19 cellular contexts compared by ENCODE assay signal in the genomic region with DNA sequence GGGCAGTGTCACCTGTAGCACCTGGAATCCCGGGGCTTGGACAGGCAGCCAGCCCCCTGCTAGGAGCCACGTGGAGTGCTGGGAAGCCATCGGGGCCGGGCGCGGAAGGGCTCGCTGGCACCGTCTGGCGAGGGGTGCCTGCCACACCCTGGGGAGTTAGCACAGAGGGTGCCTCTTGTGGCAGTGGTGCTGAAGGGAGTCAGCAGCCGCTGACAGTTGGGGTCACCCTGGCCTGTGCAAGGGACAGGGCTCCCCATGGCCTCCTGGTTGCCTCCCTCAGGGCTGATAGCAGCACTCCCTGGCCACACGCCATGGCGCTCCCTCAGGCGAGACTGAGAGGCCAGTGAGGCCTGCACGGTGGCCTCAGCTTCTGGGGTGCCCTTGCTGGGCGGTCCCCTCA. TPM values are rescaled to one million over a fixed set of nuclear protein-coding genes. Genes with fewer than 3 reads are reported as not detected.
DNase-seq lines count a peak whose midpoint lies in the region; ATAC-seq, FAIRE-seq and TF ChIP-seq lines count a peak whose summit lies in the region.
"Had no signal": no experiment of that assay in that cellular context is flagged by ENCODE, and none has a peak within 500 bp of the region (broad histone marks: within the 10 kb centered on the region; RNA-seq: fewer than 3 reads in every experiment).

No MANE protein-coding gene starts in this region.

- no peak overlapping the region for H2AK9ac ChIP-seq in IMR-90 (replicated peaks; ENCODE audit: low read depth, low read length, poor library complexity)

- no peak overlapping the region for H3K14ac ChIP-seq in IMR-90 (replicated peaks; ENCODE audit: low read depth, low read length)

- H3K27ac ChIP-seq in IMR-90 (ENCODE audit: insufficient read depth, low read length) (no peak overlapping the region), left lung (no peak overlapping the region), suprapubic skin (no peak overlapping the region)
- H3K27ac ChIP-seq: HL-60, SJCRH30 had no signal

- no peak overlapping the region for H3K23ac ChIP-seq in IMR-90 (ENCODE audit: low read depth, low read length)

- H3K9me3 ChIP-seq in IMR-90 (ENCODE audit: control insufficient read depth, insufficient read depth, low read length) (peaks cover 7% of the 10 kb centered on the region; the same call in 1 of the 2 replicates), left lung (peaks cover 0 to 12% of the 10 kb centered on the region in 2 donors), suprapubic skin (no peaks in the 10 kb centered on the region)
- H3K9me3 ChIP-seq: SJCRH30 had no signal

- H3K27me3 ChIP-seq in IMR-90 (ENCODE audit: control insufficient read depth, insufficient read depth, low read length) (no peaks in the 10 kb centered on the region), left lung (no peaks in the 10 kb centered on the region), suprapubic skin (no peaks in the 10 kb centered on the region)
- H3K27me3 ChIP-seq: SJCRH30 had no signal

- H2AFZ ChIP-seq in IMR-90 (replicated peaks; ENCODE audit: low read length, poor library complexity): peak overlapping the region; percentile 11
- H2AFZ ChIP-seq: GM23338 had no signal

- H4K91ac ChIP-seq in IMR-90 (ENCODE audit: insufficient read depth, low read depth, low read length): no peak overlapping the region

- H3K4me3 ChIP-seq in IMR-90 (ENCODE audit: insufficient read depth, low read depth, low read length): no peak overlapping the region
- no peak overlapping the region for H3K4me3 ChIP-seq in left lung
- H3K4me3 ChIP-seq in suprapubic skin: no peak overlapping the region
- H3K4me3 ChIP-seq: GM23338, SJCRH30 had no signal

- no peak overlapping the region for H2AK5ac ChIP-seq in IMR-90 (ENCODE audit: low read depth, low read length)

- DNase-seq in D721Med (ENCODE audit: insufficient read length, low spot score) (peak; percentile 10), IMR-90 (no peak), left lung (peak in 1 of 2 donors; percentile 60), NCI-H187 (lab: John Stamatoyannopoulos, UW) (no peak), suprapubic skin (ENCODE audit: low spot score in 2 of 2) (no peak)
- DNase-seq: ACHN; AML-193; CD4-positive, alpha-beta T cell; NCI-H1417; NCI-H1930; OCI-M1; SJCRH30; SW 1271 had no signal

- no peak for TF ChIP-seq EP300 in suprapubic skin (IDR thresholded peaks at IDR 0.05)

- H3K4me2 ChIP-seq in IMR-90 (ENCODE audit: low read depth, low read length): no peak overlapping the region
- H3K4me2 ChIP-seq: GM23338 had no signal

- no peak for TF ChIP-seq CTCF in D721Med (IDR thresholded peaks at IDR 0.05; ENCODE audit: insufficient read depth, missing control alignments)
- TF ChIP-seq CTCF in IMR-90 (conservative IDR thresholded peaks at IDR 0.05; ENCODE audit: low read depth, low read length): no peak
- no peak for TF ChIP-seq CTCF in left lung (IDR thresholded peaks at IDR 0.05)
- TF ChIP-seq CTCF in suprapubic skin (IDR thresholded peaks at IDR 0.05): no peak

- no peak for TF ChIP-seq RAD21 in IMR-90 (IDR thresholded peaks at IDR 0.05; ENCODE audit: low read length)

- H3K9me1 ChIP-seq in IMR-90 (ENCODE audit: insufficient read depth, low read length): no peaks in the 10 kb centered on the region

- H2BK15ac ChIP-seq in IMR-90 (ENCODE audit: low read depth, low read length): no peak overlapping the region

- H3K56ac ChIP-seq in IMR-90 (ENCODE audit: extremely low read depth, insufficient read depth, low read length): no peak overlapping the region

- ATAC-seq in IMR-90 (ENCODE audit: low read depth) (no peak), left lung (peak; percentile 12), GM18505 (IDR thresholded peaks at IDR 0.05; ENCODE audit: unreplicated experiment) (no peak)
- ATAC-seq: GM23338 had no signal

- no peak overlapping the region for H3K4ac ChIP-seq in IMR-90 (ENCODE audit: low read depth, low read length)

- FAIRE-seq in D721Med (lab: Jason Lieb, UNC): no peak
- FAIRE-seq: GM18507, HTR-8/SVneo had no signal

- no peak overlapping the region for H3K9ac ChIP-seq in IMR-90 (ENCODE audit: low read depth, low read length)

- TF ChIP-seq POLR2A in IMR-90 (IDR thresholded peaks at IDR 0.05; ENCODE audit: low read depth, low read length) (no peak), GM18505 (IDR thresholded peaks at IDR 0.05; ENCODE audit: borderline replicate concordance, extremely low read depth, insufficient read depth, insufficient read length) (no peak), suprapubic skin (IDR thresholded peaks at IDR 0.05) (no peak)

- in situ Hi-C loops in IMR-90 (cut with MboI; ENCODE audit: low sequenced_read_pairs): no loop called here

- H4K8ac ChIP-seq in IMR-90 (ENCODE audit: low read depth in 2 of 2, low read length in 2 of 2): no peak overlapping the region

- H3K36me3 ChIP-seq in IMR-90 (ENCODE audit: control insufficient read depth, insufficient read depth, low read length): peaks cover 47% of the 10 kb centered on the region
- peaks cover 0 to 94% of the 10 kb centered on the region in 2 donors for H3K36me3 ChIP-seq in left lung
- peaks cover 96% of the 10 kb centered on the region for H3K36me3 ChIP-seq in suprapubic skin

- POLR2A ChIA-PET in IMR-90 (lab: Charles Lee; ENCODE audit: unreplicated experiment): no interaction called here

- H4K5ac ChIP-seq in IMR-90 (ENCODE audit: low read depth, low read length): no peak overlapping the region

- H2BK5ac ChIP-seq in IMR-90 (ENCODE audit: low read depth, low read length, poor library complexity, severe bottlenecking): no peak overlapping the region

- no peaks in the 10 kb centered on the region for H3K4me1 ChIP-seq in IMR-90 (ENCODE audit: control insufficient read depth, insufficient read depth, low read length)
- peaks cover 0 to 3% of the 10 kb centered on the region in 2 donors for H3K4me1 ChIP-seq in left lung
- H3K4me1 ChIP-seq in suprapubic skin: no peaks in the 10 kb centered on the region
- H3K4me1 ChIP-seq: SJCRH30 had no signal

- H3K79me1 ChIP-seq in IMR-90 (ENCODE audit: low read depth in 1 of 2, low read length in 2 of 2): no peaks in the 10 kb centered on the region; a peak in 1 of 4 replicates

- CTCF ChIA-PET in IMR-90 (lab: Yijun Ruan, JAX): no interaction called here

- no peaks in the 10 kb centered on the region; the same call in 1 of the 2 replicates for H4K20me1 ChIP-seq in IMR-90 (ENCODE audit: insufficient read depth, low read length)

- intact Hi-C loops in IMR-90 (cut with micrococcal nuclease) (no loop called here), left lung (cut with DNase I) (no loop called here)

- H2BK120ac ChIP-seq in IMR-90 (ENCODE audit: low read depth, low read length): no peak overlapping the region

- whole genome bisulfite sequencing in IMR-90 (ENCODE audit: extremely low coverage in 2 of 2, insufficient read length in 1 of 2), 2 experiments: 100% methylated on average over 1 of the region's 15 CpGs; no CpG with 5 or more reads in 1 of the 2 experiments
- 100% methylated on average over 3 of the region's 15 CpGs for WGBS in suprapubic skin

- BruUV-seq in IMR-90 (replicated peaks; lab: Mats Ljungman, UMichigan): no TSS peak

- H3K18ac ChIP-seq in IMR-90 (ENCODE audit: low read depth, low read length): no peak overlapping the region

- dilution Hi-C loops in IMR-90 (cut with HindIII; ENCODE audit: low sequenced_read_pairs, unreplicated experiment): no loop called here

- H2BK20ac ChIP-seq in IMR-90 (ENCODE audit: low read depth, low read length): no peak overlapping the region

TF ChIP-seq in IMR-90, 13 proteins besides CTCF, POLR2A, EP300 and RAD21 (continues in another document):
- TF ChIP-seq MAZ (IDR thresholded peaks at IDR 0.05; ENCODE audit: borderline replicate concordance, low read depth, low read length) (no peak), BHLHE40 (IDR thresholded peaks at IDR 0.05; ENCODE audit: low read depth, low read length) (no peak), NFE2L2 (IDR thresholded peaks at IDR 0.05; ENCODE audit: low read depth, low read length) (no peak), RFX5 (IDR thresholded peaks at IDR 0.05; ENCODE audit: low read depth, low read length) (no peak), CHD1 (IDR thresholded peaks at IDR 0.05; ENCODE audit: low read depth, low read length) (no peak), USF2 (IDR thresholded peaks at IDR 0.05; ENCODE audit: low read depth, low read length) (no peak)

RNA-seq across cellular contexts. Expression of gene D2HGDH, which starts 13.9 kb away (rescaled TPM):
- 6.3 and 8.3 TPM in 2 replicates for total RNA-seq in IMR-90 (2012; rRNA removed)
- 22.1 and 23.0 TPM in 2 replicates for polyA plus RNA-seq in IMR-90 (2012; rRNA removed)
- 18.3 and 27.2 TPM in 2 replicates for polyA plus RNA-seq in IMR-90 (2012; cell fraction: cytosol; rRNA removed)
- polyA plus RNA-seq in IMR-90 (2012; cell fraction: nucleus; rRNA removed; ENCODE audit: low replicate concordance): 193 and 430 TPM in 2 replicates
- total RNA-seq in left lung: 10 to 100 TPM; 33.4 to 38.4 TPM
- 100 to 1,000 TPM in 1 of 4 donors, 10 to 100 TPM in 3; 37.7 to 160 (median 62.2) TPM for total RNA-seq in suprapubic skin

RNA-seq across cellular contexts. Expression of gene ING5, which starts 18.7 kb away (rescaled TPM):
- total RNA-seq in IMR-90 (2012; rRNA removed) (16.7 and 38.9 TPM in 2 replicates), left lung (10 to 100 TPM; 27.6 to 28.3 TPM), suprapubic skin (10 to 100 TPM; 32.1 to 94.9 (median 46.4) TPM)
- 36.1 and 36.5 TPM in 2 replicates for polyA plus RNA-seq in IMR-90 (2012; rRNA removed)
- 28.4 and 31.1 TPM in 2 replicates for polyA plus RNA-seq in IMR-90 (2012; cell fraction: cytosol; rRNA removed)
- polyA plus RNA-seq in IMR-90 (2012; cell fraction: nucleus; rRNA removed; ENCODE audit: low replicate concordance): 107 and 146 TPM in 2 replicates

RNA-seq across cellular contexts. Expression of gene DTYMK, which starts 33.9 kb away (rescaled TPM):
- 31.7 and 32.8 TPM in 2 replicates for total RNA-seq in IMR-90 (2012; rRNA removed)
- polyA plus RNA-seq in IMR-90 (2012; rRNA removed): 50.1 and 50.5 TPM in 2 replicates
- 40.6 and 60.0 TPM in 2 replicates for polyA plus RNA-seq in IMR-90 (2012; cell fraction: cytosol; rRNA removed)
- polyA plus RNA-seq in IMR-90 (2012; cell fraction: nucleus; rRNA removed; ENCODE audit: low replicate concordance): 20.9 and 27.0 TPM in 2 replicates
- total RNA-seq in left lung: 10 to 100 TPM; 28.7 to 31.8 TPM
- 10 to 100 TPM; 14.6 to 29.1 (median 18.2) TPM for total RNA-seq in suprapubic skin

RNA-seq across cellular contexts. Expression of gene GAL3ST2, which starts 56.1 kb away (rescaled TPM):
- total RNA-seq in IMR-90 (2012; rRNA removed) (not detected in 2 replicates), left lung (not detected), suprapubic skin (not detected)
- 0.07 TPM in 1 of 2 replicates, not detected in the other for polyA plus RNA-seq in IMR-90 (2012; rRNA removed)
- 0.10 TPM in 1 of 2 replicates, not detected in the other for polyA plus RNA-seq in IMR-90 (2012; cell fraction: cytosol; rRNA removed)
- polyA plus RNA-seq in IMR-90 (2012; cell fraction: nucleus; rRNA removed; ENCODE audit: low replicate concordance): 0.26 and 0.51 TPM in 2 replicates
- total RNA-seq: RPMI7951, SJCRH30 had no signal
